In genomic region chr11:96259053-96259837, GRCh38 we compare ENCODE assay signal across 7 cellular contexts.
A peak's percentile ranks its signal among the peaks of the same experiment; 100 is the strongest.
DNase-seq lines count a peak whose midpoint lies in the region; ATAC-seq and TF ChIP-seq lines count a peak whose summit lies in the region.

No MANE protein-coding gene starts in this region.

- H3K27ac Mint-ChIP-seq in HFFc6 (peak overlapping the region; percentile 90), activated B cell treated with CpG ODN at 0.5 μM for 24 hours (peak overlapping the region; percentile 99)
- H3K27ac Mint-ChIP-seq in stimulated activated memory B cell treated with anti-CD40 and anti-IgM and Interleukin-4, amounts not matched to agents 10 μg/mL and 1 μg/mL and 100 μg/mL, for 72 hours = peak overlapping the region; percentile 88

- H3K36me3 Mint-ChIP-seq in HFFc6 (ENCODE audit: low read depth) (peaks cover 16% of the 10 kb centered on the region), activated B cell treated with CpG ODN at 0.5 μM for 24 hours (ENCODE audit: low read depth) (no peaks in the 10 kb centered on the region)
- H3K36me3 Mint-ChIP-seq in stimulated activated memory B cell treated with anti-CD40 and anti-IgM and Interleukin-4, amounts not matched to agents 10 μg/mL and 1 μg/mL and 100 μg/mL, for 72 hours = no peaks in the 10 kb centered on the region

- intact Hi-C loops in activated B cell treated with CpG ODN at 0.5 μM for 24 hours (cut with micrococcal nuclease) = loop anchor here (2.0 to 10.0 kb wide), 2 partner anchors 34 to 1104 kb away; no protein-coding TSS in a partner anchor

- H3K4me3 Mint-ChIP-seq in HFFc6 = peak overlapping the region; percentile 77
- H3K4me3 Mint-ChIP-seq in activated B cell treated with CpG ODN at 0.5 μM for 24 hours = peak overlapping the region; percentile 75
- H3K4me3 Mint-ChIP-seq in stimulated activated memory B cell treated with anti-CD40 and anti-IgM and Interleukin-4, amounts not matched to agents 10 μg/mL and 1 μg/mL and 100 μg/mL, for 72 hours = peak overlapping the region; percentile 61

- peak; percentile 80 for DNase-seq in HFFc6
- DNase-seq in activated B cell treated with CpG ODN at 0.5 μM for 24 hours = no peak
- peak; percentile 68 for DNase-seq in glomerular visceral epithelial cell (ENCODE audit: extremely low spot score)
- no peak for DNase-seq in D341Med (ENCODE audit: low spot score)

- CTCF ChIA-PET in activated B cell treated with CpG ODN at 0.5 μM for 24 hours (lab: Charles Lee) = interaction anchor here (1.1 to 1.5 kb wide), 2 partner anchors 84 to 135 kb away, joined by 3 to 5 read pairs; partner anchors contain the start of gene MAML2

- H3K4me1 Mint-ChIP-seq in HFFc6 (ENCODE audit: low read depth) (peaks cover 89% of the 10 kb centered on the region), activated B cell treated with CpG ODN at 0.5 μM for 24 hours (peaks cover 82% of the 10 kb centered on the region)
- H3K4me1 Mint-ChIP-seq in stimulated activated memory B cell treated with anti-CD40 and anti-IgM and Interleukin-4, amounts not matched to agents 10 μg/mL and 1 μg/mL and 100 μg/mL, for 72 hours = peaks cover 64% of the 10 kb centered on the region

- POLR2A ChIA-PET in activated B cell treated with CpG ODN at 0.5 μM for 24 hours (lab: Charles Lee) = interaction anchor here (1.2 to 2.1 kb wide), 3 partner anchors 8 to 80 kb away, joined by 5 to 19 read pairs (median 8); no protein-coding TSS in a partner anchor

- H3K9me3 Mint-ChIP-seq in HFFc6 (no peaks in the 10 kb centered on the region), activated B cell treated with CpG ODN at 0.5 μM for 24 hours (no peaks in the 10 kb centered on the region)
- H3K9me3 Mint-ChIP-seq in stimulated activated memory B cell treated with anti-CD40 and anti-IgM and Interleukin-4, amounts not matched to agents 10 μg/mL and 1 μg/mL and 100 μg/mL, for 72 hours = no peaks in the 10 kb centered on the region

- TF ChIP-seq CTCF in HFFc6 (IDR thresholded peaks at IDR 0.05) (no peak), activated B cell treated with CpG ODN at 0.5 μM for 24 hours (IDR thresholded peaks at IDR 0.05) (no peak)

- H3K27me3 Mint-ChIP-seq in HFFc6 (ENCODE audit: insufficient read depth) (peaks cover 3% of the 10 kb centered on the region; the same call in 1 of the 2 replicates), activated B cell treated with CpG ODN at 0.5 μM for 24 hours (no peaks in the 10 kb centered on the region)
- H3K27me3 Mint-ChIP-seq in stimulated activated memory B cell treated with anti-CD40 and anti-IgM and Interleukin-4, amounts not matched to agents 10 μg/mL and 1 μg/mL and 100 μg/mL, for 72 hours = no peaks in the 10 kb centered on the region

- ATAC-seq in activated B cell treated with CpG ODN at 0.5 μM for 24 hours (ENCODE audit: low read depth) (peak; percentile 32), GM18873 (IDR thresholded peaks at IDR 0.05; ENCODE audit: low FRiP score, unreplicated experiment) (no peak), HG03354 (IDR thresholded peaks at IDR 0.05; ENCODE audit: poor library complexity, severe bottlenecking, unreplicated experiment) (no peak)
- ATAC-seq in stimulated activated memory B cell treated with anti-CD40 and anti-IgM and Interleukin-4, amounts not matched to agents 10 μg/mL and 1 μg/mL and 100 μg/mL, for 72 hours = peak; percentile 57

Comparison
In these comparisons a context has a peak if more than half of its experiments do, and no peak if none do; other contexts are left out.
1. DNase-seq: peak in HFFc6 (single experiment) and glomerular visceral epithelial cell (single experiment); none in activated B cell treated with CpG ODN at 0.5 μM for 24 hours (single experiment) and D341Med (single experiment).
2. ATAC-seq: peak in activated B cell treated with CpG ODN at 0.5 μM for 24 hours (single experiment) and stimulated activated memory B cell treated with anti-CD40 and anti-IgM and Interleukin-4, amounts not matched to agents 10 μg/mL and 1 μg/mL and 100 μg/mL, for 72 hours (single experiment); none in GM18873 (single experiment) and HG03354 (single experiment).
3. Peak in every context shown above with its lines, with median percentiles within 50 percentile points of each other: H3K27ac Mint-ChIP-seq and H3K4me3 Mint-ChIP-seq.